1 cellular context compared by ENCODE assay signal in the genomic region with DNA sequence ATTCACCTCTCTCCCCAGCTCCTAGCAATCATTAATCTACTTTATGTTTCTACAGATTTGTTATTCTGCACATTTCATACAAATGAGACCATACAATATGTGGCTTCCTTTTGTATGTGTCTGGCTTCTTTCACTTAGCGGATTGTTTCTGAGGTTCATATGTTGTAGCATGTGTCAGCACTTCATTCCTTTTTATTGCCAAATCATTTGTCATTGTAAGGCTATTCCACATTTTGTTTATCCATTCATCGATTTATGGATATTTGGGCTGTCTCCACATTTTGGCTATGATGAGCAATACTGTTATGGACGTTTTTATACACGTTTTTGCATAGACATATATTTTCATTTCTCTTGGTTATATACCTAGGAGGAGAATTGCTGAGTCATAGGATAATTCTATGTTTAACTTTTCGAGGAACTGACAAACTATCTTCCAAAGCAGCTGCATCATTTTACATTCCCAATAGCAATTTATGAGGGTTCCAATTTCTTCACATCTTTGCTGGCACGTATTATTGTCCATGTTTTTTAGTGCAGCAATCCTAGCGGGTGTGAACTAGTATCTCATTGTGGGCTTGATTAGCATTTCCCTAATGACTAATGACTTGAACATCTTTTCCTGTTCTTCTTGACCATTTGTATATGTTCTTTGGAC.
TF ChIP-seq lines count a peak whose summit lies in the region.

No MANE protein-coding gene starts in this region.

TF ChIP-seq in K562, 482 proteins besides CTCF, POLR2A, EP300 and RAD21 (continued from another document):
- TF ChIP-seq, protein P1, sequence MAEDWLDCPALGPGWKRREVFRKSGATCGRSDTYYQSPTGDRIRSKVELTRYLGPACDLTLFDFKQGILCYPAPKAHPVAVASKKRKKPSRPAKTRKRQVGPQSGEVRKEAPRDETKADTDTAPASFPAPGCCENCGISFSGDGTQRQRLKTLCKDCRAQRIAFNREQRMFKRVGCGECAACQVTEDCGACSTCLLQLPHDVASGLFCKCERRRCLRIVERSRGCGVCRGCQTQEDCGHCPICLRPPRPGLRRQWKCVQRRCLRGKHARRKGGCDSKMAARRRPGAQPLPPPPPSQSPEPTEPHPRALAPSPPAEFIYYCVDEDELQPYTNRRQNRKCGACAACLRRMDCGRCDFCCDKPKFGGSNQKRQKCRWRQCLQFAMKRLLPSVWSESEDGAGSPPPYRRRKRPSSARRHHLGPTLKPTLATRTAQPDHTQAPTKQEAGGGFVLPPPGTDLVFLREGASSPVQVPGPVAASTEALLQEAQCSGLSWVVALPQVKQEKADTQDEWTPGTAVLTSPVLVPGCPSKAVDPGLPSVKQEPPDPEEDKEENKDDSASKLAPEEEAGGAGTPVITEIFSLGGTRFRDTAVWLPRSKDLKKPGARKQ (CRISPR knock-in tag; IDR thresholded peaks at IDR 0.05) = no peak
- TF ChIP-seq SRF (CRISPR knock-in tag; IDR thresholded peaks at IDR 0.05) (no peak), MAFK (IDR thresholded peaks at IDR 0.05; ENCODE audit: low read length) (peak; percentile 94), ZKSCAN1 (IDR thresholded peaks at IDR 0.05; ENCODE audit: low read depth, low read length) (no peak), YBX1 (IDR thresholded peaks at IDR 0.05) (no peak), ELF1 (tag; IDR thresholded peaks at IDR 0.05) (no peak), ZNF24 (IDR thresholded peaks at IDR 0.05) (no peak), ARID2 (IDR thresholded peaks at IDR 0.05) (no peak), ZNF778 (CRISPR knock-in tag; IDR thresholded peaks at IDR 0.05) (no peak), ZNF830 (CRISPR knock-in tag; IDR thresholded peaks at IDR 0.05) (no peak), NFE2L1 (tag; IDR thresholded peaks at IDR 0.05; ENCODE audit: borderline replicate concordance, low read depth) (peak; percentile 93), TCF7 (IDR thresholded peaks at IDR 0.05; ENCODE audit: borderline replicate concordance) (no peak), CBX2 (IDR thresholded peaks at IDR 0.05; ENCODE audit: insufficient read depth, low read length, poor library complexity, severe bottlenecking) (no peak), YY1 (IDR thresholded peaks at IDR 0.05; ENCODE audit: borderline replicate concordance in 1 of 3, control insufficient read depth in 1 of 3, extremely low read depth in 1 of 3, insufficient read depth in 3 of 3, insufficient read length in 1 of 3, insufficient replicate concordance in 2 of 3, low read depth in 1 of 3, low read length in 2 of 3) (no peak), BRF1 (IDR thresholded peaks at IDR 0.05; ENCODE audit: borderline replicate concordance, extremely low read depth, insufficient read length) (no peak), MAFG (tag; conservative IDR thresholded peaks at IDR 0.05) (peak; percentile 98), DMBX1 (CRISPR knock-in tag; IDR thresholded peaks at IDR 0.05; ENCODE audit: borderline replicate concordance) (no peak), POLR2AphosphoS5 (IDR thresholded peaks at IDR 0.05; ENCODE audit: control insufficient read depth, insufficient read depth, low read depth, low read length) (no peak), TCF3 (CRISPR knock-in tag; IDR thresholded peaks at IDR 0.05) (0 out of 2 replicates have a peak, but pooled peaks have one; percentile 22), DACH1 (IDR thresholded peaks at IDR 0.05; ENCODE audit: partially characterized antibody) (peak; percentile 41), FOXP4 (CRISPR knock-in tag; IDR thresholded peaks at IDR 0.05; ENCODE audit: borderline replicate concordance) (no peak), MEIS2 (IDR thresholded peaks at IDR 0.05; ENCODE audit: partially characterized antibody) (peak; percentile 3), HOMEZ (CRISPR knock-in tag; IDR thresholded peaks at IDR 0.05) (no peak), JUND (IDR thresholded peaks at IDR 0.05; ENCODE audit: borderline replicate concordance, low read depth, low read length) (no peak), JUND (tag; IDR thresholded peaks at IDR 0.05; ENCODE audit: borderline replicate concordance, low read depth, low read length) (0 out of 3 replicates have a peak, but pooled peaks have one; percentile 14), NR1H2 (CRISPR knock-in tag; IDR thresholded peaks at IDR 0.05) (no peak), SETDB1 (IDR thresholded peaks at IDR 0.05; ENCODE audit: low read length) (no peak), BRCA1 (IDR thresholded peaks at IDR 0.05) (no peak), BRCA1 (CRISPR knock-in tag; IDR thresholded peaks at IDR 0.05) (no peak), EGR1 (conservative IDR thresholded peaks at IDR 0.05) (no peak), STAT5B (CRISPR knock-in tag; IDR thresholded peaks at IDR 0.05) (no peak), FOXM1 (IDR thresholded peaks at IDR 0.05; ENCODE audit: low read depth) (0 out of 2 replicates have a peak, but pooled peaks have one; percentile 17), FOXM1 (CRISPR knock-in tag; IDR thresholded peaks at IDR 0.05; ENCODE audit: low read depth) (no peak), RBM14 (IDR thresholded peaks at IDR 0.05; ENCODE audit: borderline replicate concordance, insufficient read depth, low read depth, low read length) (no peak), MTA1 (IDR thresholded peaks at IDR 0.05; ENCODE audit: borderline replicate concordance) (no peak)
- TF ChIP-seq, protein P2, sequence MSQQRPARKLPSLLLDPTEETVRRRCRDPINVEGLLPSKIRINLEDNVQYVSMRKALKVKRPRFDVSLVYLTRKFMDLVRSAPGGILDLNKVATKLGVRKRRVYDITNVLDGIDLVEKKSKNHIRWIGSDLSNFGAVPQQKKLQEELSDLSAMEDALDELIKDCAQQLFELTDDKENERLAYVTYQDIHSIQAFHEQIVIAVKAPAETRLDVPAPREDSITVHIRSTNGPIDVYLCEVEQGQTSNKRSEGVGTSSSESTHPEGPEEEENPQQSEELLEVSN (IDR thresholded peaks at IDR 0.05; ENCODE audit: borderline replicate concordance in 1 of 2, extremely low read depth in 1 of 2, insufficient read depth in 1 of 2, insufficient read length in 1 of 2, low read depth in 1 of 2, low read length in 1 of 2, poor library complexity in 1 of 2, severe bottlenecking in 1 of 2) = no peak
- TF ChIP-seq, protein P3, sequence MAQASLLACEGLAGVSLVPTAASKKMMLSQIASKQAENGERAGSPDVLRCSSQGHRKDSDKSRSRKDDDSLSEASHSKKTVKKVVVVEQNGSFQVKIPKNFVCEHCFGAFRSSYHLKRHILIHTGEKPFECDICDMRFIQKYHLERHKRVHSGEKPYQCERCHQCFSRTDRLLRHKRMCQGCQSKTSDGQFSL (CRISPR knock-in tag; IDR thresholded peaks at IDR 0.05) = no peak
- TF ChIP-seq, protein P3 (tag; IDR thresholded peaks at IDR 0.05) = no peak
- TF ChIP-seq, protein P4, sequence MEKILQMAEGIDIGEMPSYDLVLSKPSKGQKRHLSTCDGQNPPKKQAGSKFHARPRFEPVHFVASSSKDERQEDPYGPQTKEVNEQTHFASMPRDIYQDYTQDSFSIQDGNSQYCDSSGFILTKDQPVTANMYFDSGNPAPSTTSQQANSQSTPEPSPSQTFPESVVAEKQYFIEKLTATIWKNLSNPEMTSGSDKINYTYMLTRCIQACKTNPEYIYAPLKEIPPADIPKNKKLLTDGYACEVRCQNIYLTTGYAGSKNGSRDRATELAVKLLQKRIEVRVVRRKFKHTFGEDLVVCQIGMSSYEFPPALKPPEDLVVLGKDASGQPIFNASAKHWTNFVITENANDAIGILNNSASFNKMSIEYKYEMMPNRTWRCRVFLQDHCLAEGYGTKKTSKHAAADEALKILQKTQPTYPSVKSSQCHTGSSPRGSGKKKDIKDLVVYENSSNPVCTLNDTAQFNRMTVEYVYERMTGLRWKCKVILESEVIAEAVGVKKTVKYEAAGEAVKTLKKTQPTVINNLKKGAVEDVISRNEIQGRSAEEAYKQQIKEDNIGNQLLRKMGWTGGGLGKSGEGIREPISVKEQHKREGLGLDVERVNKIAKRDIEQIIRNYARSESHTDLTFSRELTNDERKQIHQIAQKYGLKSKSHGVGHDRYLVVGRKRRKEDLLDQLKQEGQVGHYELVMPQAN (IDR thresholded peaks at IDR 0.05; ENCODE audit: borderline replicate concordance) = no peak
- TF ChIP-seq, protein P5, sequence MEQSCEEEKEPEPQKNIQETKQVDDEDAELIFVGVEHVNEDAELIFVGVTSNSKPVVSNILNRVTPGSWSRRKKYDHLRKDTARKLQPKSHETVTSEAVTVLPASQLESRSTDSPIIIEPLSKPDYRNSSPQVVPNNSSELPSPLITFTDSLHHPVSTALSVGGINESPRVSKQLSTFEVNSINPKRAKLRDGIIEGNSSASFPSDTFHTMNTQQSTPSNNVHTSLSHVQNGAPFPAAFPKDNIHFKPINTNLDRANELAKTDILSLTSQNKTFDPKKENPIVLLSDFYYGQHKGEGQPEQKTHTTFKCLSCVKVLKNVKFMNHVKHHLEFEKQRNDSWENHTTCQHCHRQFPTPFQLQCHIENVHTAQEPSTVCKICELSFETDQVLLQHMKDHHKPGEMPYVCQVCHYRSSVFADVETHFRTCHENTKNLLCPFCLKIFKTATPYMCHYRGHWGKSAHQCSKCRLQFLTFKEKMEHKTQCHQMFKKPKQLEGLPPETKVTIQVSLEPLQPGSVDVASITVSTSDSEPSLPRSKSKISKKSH (CRISPR knock-in tag; IDR thresholded peaks at IDR 0.05) = no peak
- TF ChIP-seq, protein P6, sequence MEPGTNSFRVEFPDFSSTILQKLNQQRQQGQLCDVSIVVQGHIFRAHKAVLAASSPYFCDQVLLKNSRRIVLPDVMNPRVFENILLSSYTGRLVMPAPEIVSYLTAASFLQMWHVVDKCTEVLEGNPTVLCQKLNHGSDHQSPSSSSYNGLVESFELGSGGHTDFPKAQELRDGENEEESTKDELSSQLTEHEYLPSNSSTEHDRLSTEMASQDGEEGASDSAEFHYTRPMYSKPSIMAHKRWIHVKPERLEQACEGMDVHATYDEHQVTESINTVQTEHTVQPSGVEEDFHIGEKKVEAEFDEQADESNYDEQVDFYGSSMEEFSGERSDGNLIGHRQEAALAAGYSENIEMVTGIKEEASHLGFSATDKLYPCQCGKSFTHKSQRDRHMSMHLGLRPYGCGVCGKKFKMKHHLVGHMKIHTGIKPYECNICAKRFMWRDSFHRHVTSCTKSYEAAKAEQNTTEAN (CRISPR knock-in tag; IDR thresholded peaks at IDR 0.05) = no peak
- TF ChIP-seq, protein P7, sequence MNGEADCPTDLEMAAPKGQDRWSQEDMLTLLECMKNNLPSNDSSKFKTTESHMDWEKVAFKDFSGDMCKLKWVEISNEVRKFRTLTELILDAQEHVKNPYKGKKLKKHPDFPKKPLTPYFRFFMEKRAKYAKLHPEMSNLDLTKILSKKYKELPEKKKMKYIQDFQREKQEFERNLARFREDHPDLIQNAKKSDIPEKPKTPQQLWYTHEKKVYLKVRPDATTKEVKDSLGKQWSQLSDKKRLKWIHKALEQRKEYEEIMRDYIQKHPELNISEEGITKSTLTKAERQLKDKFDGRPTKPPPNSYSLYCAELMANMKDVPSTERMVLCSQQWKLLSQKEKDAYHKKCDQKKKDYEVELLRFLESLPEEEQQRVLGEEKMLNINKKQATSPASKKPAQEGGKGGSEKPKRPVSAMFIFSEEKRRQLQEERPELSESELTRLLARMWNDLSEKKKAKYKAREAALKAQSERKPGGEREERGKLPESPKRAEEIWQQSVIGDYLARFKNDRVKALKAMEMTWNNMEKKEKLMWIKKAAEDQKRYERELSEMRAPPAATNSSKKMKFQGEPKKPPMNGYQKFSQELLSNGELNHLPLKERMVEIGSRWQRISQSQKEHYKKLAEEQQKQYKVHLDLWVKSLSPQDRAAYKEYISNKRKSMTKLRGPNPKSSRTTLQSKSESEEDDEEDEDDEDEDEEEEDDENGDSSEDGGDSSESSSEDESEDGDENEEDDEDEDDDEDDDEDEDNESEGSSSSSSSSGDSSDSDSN (IDR thresholded peaks at IDR 0.05; ENCODE audit: borderline replicate concordance in 1 of 2, low read depth in 2 of 2, low read length in 2 of 2) = no peak
